1 cellular context compared by ENCODE assay signal in genomic region chr19:1322198-1322981, GRCh38.
TF ChIP-seq lines count a peak whose summit lies in the region.

No MANE protein-coding gene starts in this region.

TF ChIP-seq in K562, 482 proteins besides CTCF, POLR2A, EP300 and RAD21:
- 0 out of 4 replicates have a peak, but pooled peaks of 1 of the 2 experiments have one; percentile 25 for TF ChIP-seq HDAC1 (IDR thresholded peaks at IDR 0.05)
- TF ChIP-seq POLR2G (IDR thresholded peaks at IDR 0.05; ENCODE audit: low read depth, low read length) = peak; percentile 30; the same call in 1 of the 2 replicates
- TF ChIP-seq, protein P1, sequence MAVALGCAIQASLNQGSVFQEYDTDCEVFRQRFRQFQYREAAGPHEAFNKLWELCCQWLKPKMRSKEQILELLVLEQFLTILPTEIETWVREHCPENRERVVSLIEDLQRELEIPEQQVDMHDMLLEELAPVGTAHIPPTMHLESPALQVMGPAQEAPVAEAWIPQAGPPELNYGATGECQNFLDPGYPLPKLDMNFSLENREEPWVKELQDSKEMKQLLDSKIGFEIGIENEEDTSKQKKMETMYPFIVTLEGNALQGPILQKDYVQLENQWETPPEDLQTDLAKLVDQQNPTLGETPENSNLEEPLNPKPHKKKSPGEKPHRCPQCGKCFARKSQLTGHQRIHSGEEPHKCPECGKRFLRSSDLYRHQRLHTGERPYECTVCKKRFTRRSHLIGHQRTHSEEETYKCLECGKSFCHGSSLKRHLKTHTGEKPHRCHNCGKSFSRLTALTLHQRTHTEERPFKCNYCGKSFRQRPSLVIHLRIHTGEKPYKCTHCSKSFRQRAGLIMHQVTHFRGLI (CRISPR knock-in tag; IDR thresholded peaks at IDR 0.05) = no peak
- TF ChIP-seq, protein P2, sequence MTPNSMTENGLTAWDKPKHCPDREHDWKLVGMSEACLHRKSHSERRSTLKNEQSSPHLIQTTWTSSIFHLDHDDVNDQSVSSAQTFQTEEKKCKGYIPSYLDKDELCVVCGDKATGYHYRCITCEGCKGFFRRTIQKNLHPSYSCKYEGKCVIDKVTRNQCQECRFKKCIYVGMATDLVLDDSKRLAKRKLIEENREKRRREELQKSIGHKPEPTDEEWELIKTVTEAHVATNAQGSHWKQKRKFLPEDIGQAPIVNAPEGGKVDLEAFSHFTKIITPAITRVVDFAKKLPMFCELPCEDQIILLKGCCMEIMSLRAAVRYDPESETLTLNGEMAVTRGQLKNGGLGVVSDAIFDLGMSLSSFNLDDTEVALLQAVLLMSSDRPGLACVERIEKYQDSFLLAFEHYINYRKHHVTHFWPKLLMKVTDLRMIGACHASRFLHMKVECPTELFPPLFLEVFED (CRISPR knock-in tag; conservative IDR thresholded peaks at IDR 0.05) = 0 out of 2 replicates have a peak, but pooled peaks have one; percentile 13
- 0 out of 2 replicates have a peak, but pooled peaks have one; percentile 51 for TF ChIP-seq OTX1 (CRISPR knock-in tag; IDR thresholded peaks at IDR 0.05)
- TF ChIP-seq, protein P3, sequence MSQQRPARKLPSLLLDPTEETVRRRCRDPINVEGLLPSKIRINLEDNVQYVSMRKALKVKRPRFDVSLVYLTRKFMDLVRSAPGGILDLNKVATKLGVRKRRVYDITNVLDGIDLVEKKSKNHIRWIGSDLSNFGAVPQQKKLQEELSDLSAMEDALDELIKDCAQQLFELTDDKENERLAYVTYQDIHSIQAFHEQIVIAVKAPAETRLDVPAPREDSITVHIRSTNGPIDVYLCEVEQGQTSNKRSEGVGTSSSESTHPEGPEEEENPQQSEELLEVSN (IDR thresholded peaks at IDR 0.05; ENCODE audit: borderline replicate concordance in 1 of 2, extremely low read depth in 1 of 2, insufficient read depth in 1 of 2, insufficient read length in 1 of 2, low read depth in 1 of 2, low read length in 1 of 2, poor library complexity in 1 of 2, severe bottlenecking in 1 of 2) = no peak
